In the genomic region with DNA sequence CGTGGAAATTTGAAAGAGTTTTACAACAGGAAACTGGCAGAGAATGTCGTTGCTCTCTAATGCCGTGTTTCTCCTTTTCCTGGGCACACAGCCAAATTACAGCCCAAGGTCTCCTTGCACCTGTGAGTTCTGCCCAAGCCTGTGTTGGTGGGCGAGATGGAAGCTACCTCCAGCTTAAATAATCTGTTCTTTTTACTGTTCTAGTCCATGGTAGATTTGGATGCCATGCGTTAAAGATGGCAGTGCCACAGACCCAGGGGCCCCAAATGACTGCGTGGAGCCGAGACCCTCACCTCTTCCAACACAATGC, we compare ENCODE assay signal across 21 cellular contexts.
DNase-seq lines count a peak whose midpoint lies in the region; ATAC-seq and TF ChIP-seq lines count a peak whose summit lies in the region.
"Had no signal": no experiment of that assay in that cellular context is flagged by ENCODE, and none has a peak within 500 bp of the region (broad histone marks: within the 10 kb centered on the region; RNA-seq: fewer than 3 reads in every experiment).

No MANE protein-coding gene starts in this region.

- peak; percentile 47 for DNase-seq in Daoy (ENCODE audit: low read depth)
- DNase-seq in NCI-H1105 (lab: John Stamatoyannopoulos, UW), result peak; percentile 58
- DNase-seq in RWPE2 (ENCODE audit: low spot score), result no peak
- DNase-seq in left colon, result no peak
- DNase-seq in Caco-2, result no peak
- DNase-seq in iPS-NIHi7 (ENCODE audit: extremely low spot score), result no peak
- no peak for DNase-seq in upper lobe of left lung
- DNase-seq in lower lobe of right lung, result no peak
- DNase-seq: activated CD4-positive, alpha-beta T cell treated with anti-CD3 and anti-CD28 coated beads, Interleukin-2, amount 10 ng/mL, durations not matched to agents 24 days and 14 days; activated CD8-positive, alpha-beta memory T cell treated with anti-CD3 and anti-CD28 coated beads, Interleukin-2, amount 50 U/mL, for 48 hours; activated effector memory CD4-positive, alpha-beta T cell treated with anti-CD3 and anti-CD28 coated beads, Interleukin-2, amount 50 U/mL, for 16 hours; GDM1; NCI-H2081 treated with DMSO at 0.1 percent for 48 hours; psoas muscle; stimulated activated CD4-positive, alpha-beta T cell treated with anti-CD3 and anti-CD28 coated beads, Interleukin-2, amount 100 ng/mL, for 48 hours; stomach; SW 1271 had no signal

- H3K27me3 Mint-ChIP-seq in Caco-2 (ENCODE audit: insufficient read depth, unreplicated experiment), result peaks cover 24% of the 10 kb centered on the region

- H3K4me1 ChIP-seq in RWPE2 (ENCODE audit: insufficient read depth, poor library complexity, severe bottlenecking), result peaks cover 31% of the 10 kb centered on the region
- no peaks in the 10 kb centered on the region for H3K4me1 ChIP-seq in Caco-2
- H3K4me1 ChIP-seq in upper lobe of left lung, result no peaks in the 10 kb centered on the region
- no peaks in the 10 kb centered on the region for H3K4me1 ChIP-seq in lower lobe of right lung
- H3K4me1 ChIP-seq: gastroesophageal sphincter, psoas muscle, stomach had no signal

- no peaks in the 10 kb centered on the region for H3K36me3 Mint-ChIP-seq in Caco-2 (ENCODE audit: insufficient read depth, unreplicated experiment)
- H3K36me3 Mint-ChIP-seq: mesothelial cell of epicardium had no signal

- H3K4me1 Mint-ChIP-seq in Caco-2 (ENCODE audit: low read depth, unreplicated experiment), result no peaks in the 10 kb centered on the region
- H3K4me1 Mint-ChIP-seq: activated CD4-positive, alpha-beta T cell treated with anti-CD3 and anti-CD28 coated beads, Interleukin-2, amount 10 ng/mL, durations not matched to agents 24 days and 14 days had no signal

- H3K4me3 ChIP-seq in RWPE2 (ENCODE audit: severe bottlenecking), result no peak overlapping the region
- no peak overlapping the region for H3K4me3 ChIP-seq in Caco-2 (ENCODE audit: low read depth, low read length)
- H3K4me3 ChIP-seq in upper lobe of left lung, result no peak overlapping the region
- H3K4me3 ChIP-seq in lower lobe of right lung, result no peak overlapping the region
- H3K4me3 ChIP-seq: gastroesophageal sphincter, psoas muscle, stomach had no signal

- TF ChIP-seq CTCF in RWPE2 (IDR thresholded peaks at IDR 0.05; ENCODE audit: poor library complexity, severe bottlenecking), result no peak
- TF ChIP-seq CTCF in Caco-2 (IDR thresholded peaks at IDR 0.05; ENCODE audit: insufficient read depth in 1 of 2, low read depth in 1 of 2, low read length in 1 of 2, severe bottlenecking in 1 of 2, unreplicated experiment in 1 of 2), result no peak
- no peak for TF ChIP-seq CTCF in upper lobe of left lung (IDR thresholded peaks at IDR 0.05)
- no peak for TF ChIP-seq CTCF in lower lobe of right lung (IDR thresholded peaks at IDR 0.05)

- H3K4me3 Mint-ChIP-seq in Caco-2 (ENCODE audit: unreplicated experiment), result no peak overlapping the region
- H3K4me3 Mint-ChIP-seq: activated CD4-positive, alpha-beta T cell treated with anti-CD3 and anti-CD28 coated beads, Interleukin-2, amount 10 ng/mL, durations not matched to agents 24 days and 14 days; mesothelial cell of epicardium; neural crest cell; type B pancreatic cell had no signal

- H3K36me3 ChIP-seq in RWPE2 (ENCODE audit: low read depth) (no peaks in the 10 kb centered on the region), Caco-2 (ENCODE audit: control insufficient read depth, insufficient read depth, low read length) (no peaks in the 10 kb centered on the region), upper lobe of left lung (no peaks in the 10 kb centered on the region), lower lobe of right lung (no peaks in the 10 kb centered on the region)
- H3K36me3 ChIP-seq: gastroesophageal sphincter, stomach had no signal

- H3K27me3 ChIP-seq in RWPE2 (ENCODE audit: insufficient read depth, poor library complexity, severe bottlenecking) (no peaks in the 10 kb centered on the region), Caco-2 (replicated peaks; ENCODE audit: control insufficient read depth, insufficient read depth, low read length) (no peaks in the 10 kb centered on the region; the same call in 1 of the 2 replicates), upper lobe of left lung (no peaks in the 10 kb centered on the region), lower lobe of right lung (ENCODE audit: low read depth) (peaks cover 4% of the 10 kb centered on the region)
- H3K27me3 ChIP-seq: gastroesophageal sphincter, stomach had no signal

- H3K27ac ChIP-seq in RWPE2 (ENCODE audit: poor library complexity, severe bottlenecking), result peak overlapping the region; percentile 93
- no peak overlapping the region for H3K27ac ChIP-seq in upper lobe of left lung
- H3K27ac ChIP-seq in lower lobe of right lung, result no peak overlapping the region
- H3K27ac ChIP-seq: gastroesophageal sphincter, psoas muscle, stomach had no signal

- 45 to 49% methylated on average over 7 of the region's 7 CpGs for WGBS in upper lobe of left lung, 2 donors

- CTCF ChIA-PET in Caco-2 (lab: Charles Lee), result interaction anchor here (0.6 kb wide), 1 partner anchor 588 kb away, joined by 3 read pairs; no protein-coding TSS in a partner anchor

- POLR2A ChIA-PET in Caco-2 (lab: Charles Lee), result no interaction called here

- no peak for TF ChIP-seq EP300 in upper lobe of left lung (IDR thresholded peaks at IDR 0.05)

- intact Hi-C loops in left colon (cut with DNase I, micrococcal nuclease), result no loop called here
- intact Hi-C loops in Caco-2 (cut with micrococcal nuclease; ENCODE audit: unreplicated experiment), result no loop called here
- intact Hi-C loops in lower lobe of right lung (cut with DNase I), result no loop called here

- BruUV-seq in Caco-2 (replicated peaks; lab: Mats Ljungman, UMichigan), result no TSS peak

- no peaks in the 10 kb centered on the region for H3K9me3 Mint-ChIP-seq in Caco-2 (ENCODE audit: unreplicated experiment)
- H3K9me3 Mint-ChIP-seq: activated CD4-positive, alpha-beta T cell treated with anti-CD3 and anti-CD28 coated beads, Interleukin-2, amount 10 ng/mL, durations not matched to agents 24 days and 14 days had no signal

- no peak overlapping the region for H3K27ac Mint-ChIP-seq in Caco-2 (ENCODE audit: unreplicated experiment)
- H3K27ac Mint-ChIP-seq: activated CD4-positive, alpha-beta T cell treated with anti-CD3 and anti-CD28 coated beads, Interleukin-2, amount 10 ng/mL, durations not matched to agents 24 days and 14 days; mesothelial cell of epicardium; type B pancreatic cell had no signal

- peak; percentile 55 for ATAC-seq in RWPE2 (ENCODE audit: low read depth)
- ATAC-seq in left colon, result peak; percentile 26
- no peak for ATAC-seq in upper lobe of left lung (ENCODE audit: low FRiP score in 2 of 2)
- no peak for ATAC-seq in lower lobe of right lung
- ATAC-seq: gastroesophageal sphincter, psoas muscle had no signal

- TF ChIP-seq POLR2A in upper lobe of left lung (IDR thresholded peaks at IDR 0.05), result no peak

- H3K9me3 ChIP-seq in RWPE2 (ENCODE audit: severe bottlenecking) (no peaks in the 10 kb centered on the region), Caco-2 (no peaks in the 10 kb centered on the region), upper lobe of left lung (no peaks in the 10 kb centered on the region), lower lobe of right lung (no peaks in the 10 kb centered on the region)
- H3K9me3 ChIP-seq: psoas muscle, stomach had no signal

Comparison
In these comparisons a context has a peak if more than half of its experiments do, and no peak if none do; other contexts are left out.
1. DNase-seq: peak in Daoy (single experiment) and NCI-H1105 (single experiment); none in RWPE2 (single experiment), left colon (0 of 2), Caco-2 (0 of 2), iPS-NIHi7 (single experiment), upper lobe of left lung (0 of 2) and lower lobe of right lung (single experiment).
2. ATAC-seq: peak in RWPE2 (single experiment) and left colon (single experiment); none in upper lobe of left lung (0 of 2) and lower lobe of right lung (0 of 2).